Comparison of ENCODE assay signal across 11 cellular contexts in the genomic region with DNA sequence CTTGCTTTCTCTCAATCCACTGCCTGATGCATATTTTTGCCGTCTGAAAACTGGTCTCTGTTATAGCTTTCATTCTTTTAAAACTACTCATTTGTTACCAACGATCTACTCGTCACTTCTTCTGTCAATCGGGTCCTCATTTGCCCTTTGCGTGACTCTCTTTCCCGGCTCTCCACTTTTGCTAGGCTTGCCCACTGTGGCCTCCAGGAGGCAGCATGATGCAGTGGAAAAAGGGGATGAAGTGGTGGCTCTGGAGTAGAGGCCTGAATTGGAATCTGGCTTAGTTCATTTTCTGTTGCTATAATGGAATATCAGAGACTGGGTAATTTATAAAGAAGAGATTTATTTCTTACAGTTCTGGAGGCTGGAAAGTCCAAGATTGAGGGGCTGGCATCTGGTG. TPM values are rescaled to one million over a fixed set of nuclear protein-coding genes. Genes with fewer than 3 reads are reported as not detected.
DNase-seq lines count a peak whose midpoint lies in the region; ATAC-seq and TF ChIP-seq lines count a peak whose summit lies in the region.
"Had no signal": no experiment of that assay in that cellular context is flagged by ENCODE, and none has a peak within 500 bp of the region (broad histone marks: within the 10 kb centered on the region; RNA-seq: fewer than 3 reads in every experiment).

No MANE protein-coding gene starts in this region.

- H3K4me3 ChIP-seq in DOHH2 (ENCODE audit: low read length) (no peak overlapping the region), endodermal cell (ENCODE audit: low read length) (no peak overlapping the region), osteoblast (ENCODE audit: insufficient read depth, low read length) (no peak overlapping the region), Karpas-422 (ENCODE audit: low read length) (no peak overlapping the region)

- DNase-seq in LHCN-M2 (ENCODE audit: low read depth) (peak; percentile 16), endodermal cell (peak; percentile 83), osteoblast (ENCODE audit: insufficient read length, low spot score, missing footprints) (no peak), OCI-M1 (lab: John Stamatoyannopoulos, UW) (no peak), Karpas-422 (no peak), NCI-H2227 treated with DMSO at 0.1 percent for 48 hours (lab: John Stamatoyannopoulos, UW) (no peak)
- DNase-seq: SHP77 treated with DMSO at 0.1 percent for 48 hours; stimulated activated CD4-positive, alpha-beta T cell treated with anti-CD3 and anti-CD28 coated beads, Interleukin-15, amount 100 ng/mL, for 24 hours had no signal

- no peak overlapping the region for H3K4me3 Mint-ChIP-seq in endodermal cell
- H3K4me3 Mint-ChIP-seq: activated naive CD8-positive, alpha-beta T cell had no signal

- peaks cover 24% of the 10 kb centered on the region for H3K36me3 ChIP-seq in DOHH2 (ENCODE audit: control insufficient read depth, low read length)
- H3K36me3 ChIP-seq in endodermal cell (ENCODE audit: control insufficient read depth, insufficient read depth, low read length): peaks cover 48% of the 10 kb centered on the region
- peaks cover 3% of the 10 kb centered on the region for H3K36me3 ChIP-seq in osteoblast (ENCODE audit: insufficient read depth, low read length)
- H3K36me3 ChIP-seq in Karpas-422 (ENCODE audit: insufficient read depth, low read length): peaks cover 7% of the 10 kb centered on the region; the same call in 1 of the 2 replicates

- peaks cover 15% of the 10 kb centered on the region for H3F3A ChIP-seq in DOHH2 (ENCODE audit: control insufficient read depth, insufficient read depth)

- H3K4me1 ChIP-seq in DOHH2 (ENCODE audit: control insufficient read depth, low read length) (peaks cover 25% of the 10 kb centered on the region), endodermal cell (ENCODE audit: control insufficient read depth, insufficient read depth, low read length) (no peaks in the 10 kb centered on the region), osteoblast (ENCODE audit: insufficient read depth, low read length) (no peaks in the 10 kb centered on the region), Karpas-422 (ENCODE audit: low read length) (peaks cover 10% of the 10 kb centered on the region)

- ATAC-seq in HG03457 (IDR thresholded peaks at IDR 0.05; ENCODE audit: unreplicated experiment): no peak

- H2AFZ ChIP-seq in osteoblast (ENCODE audit: low read length): no peak overlapping the region
- H2AFZ ChIP-seq in Karpas-422 (ENCODE audit: low read length): no peak overlapping the region

- no peaks in the 10 kb centered on the region for H3K9me2 ChIP-seq in DOHH2 (replicated peaks; ENCODE audit: control insufficient read depth, low read length)
- H3K9me2 ChIP-seq in Karpas-422 (replicated peaks; ENCODE audit: insufficient read depth, low read length): no peaks in the 10 kb centered on the region

- TF ChIP-seq CTCF in DOHH2 (IDR thresholded peaks at IDR 0.05; ENCODE audit: low read depth, low read length, poor library complexity, severe bottlenecking): peak; percentile 43
- peak; percentile 86 for TF ChIP-seq CTCF in endodermal cell (conservative IDR thresholded peaks at IDR 0.05)
- peak; percentile 70 for TF ChIP-seq CTCF in osteoblast (IDR thresholded peaks at IDR 0.05; ENCODE audit: extremely low read depth, low read depth, low read length)

- no peaks in the 10 kb centered on the region for H3K4me1 Mint-ChIP-seq in endodermal cell

- no peaks in the 10 kb centered on the region for H3K9me3 Mint-ChIP-seq in endodermal cell

- peaks cover 27% of the 10 kb centered on the region for H3K36me3 Mint-ChIP-seq in endodermal cell (ENCODE audit: low read depth)

- no peak overlapping the region for H3K27ac ChIP-seq in DOHH2 (ENCODE audit: low read depth, low read length)
- H3K27ac ChIP-seq in endodermal cell (ENCODE audit: low read depth, low read length): no peak overlapping the region
- H3K27ac ChIP-seq in osteoblast (ENCODE audit: low read depth, low read length): no peak overlapping the region
- H3K27ac ChIP-seq in Karpas-422 (ENCODE audit: low read length): no peak overlapping the region

- H3K79me2 ChIP-seq in DOHH2 (ENCODE audit: control insufficient read depth, low read length) (no peaks in the 10 kb centered on the region), osteoblast (ENCODE audit: insufficient read depth, low read length) (no peaks in the 10 kb centered on the region), Karpas-422 (ENCODE audit: low read length) (no peaks in the 10 kb centered on the region)

- no peaks in the 10 kb centered on the region for H3K27me3 Mint-ChIP-seq in endodermal cell (ENCODE audit: insufficient read depth)
- H3K27me3 Mint-ChIP-seq: activated naive CD8-positive, alpha-beta T cell had no signal

- H3K27ac Mint-ChIP-seq in endodermal cell: no peak overlapping the region
- H3K27ac Mint-ChIP-seq: activated naive CD8-positive, alpha-beta T cell had no signal

- H4K20me1 ChIP-seq in DOHH2 (ENCODE audit: control insufficient read depth, insufficient read depth, low read depth, low read length): no peaks in the 10 kb centered on the region
- H4K20me1 ChIP-seq in osteoblast (ENCODE audit: insufficient read depth, low read length): no peaks in the 10 kb centered on the region
- H4K20me1 ChIP-seq in Karpas-422 (ENCODE audit: insufficient read depth, low read depth, low read length): no peaks in the 10 kb centered on the region

- H3K4me2 ChIP-seq in DOHH2 (ENCODE audit: low read length): no peak overlapping the region
- no peak overlapping the region for H3K4me2 ChIP-seq in osteoblast (ENCODE audit: insufficient read depth, low read length)
- H3K4me2 ChIP-seq in Karpas-422 (ENCODE audit: low read depth, low read length, poor library complexity, severe bottlenecking): no peak overlapping the region

- no peaks in the 10 kb centered on the region for H3K27me3 ChIP-seq in DOHH2 (ENCODE audit: control insufficient read depth, low read length)
- no peaks in the 10 kb centered on the region for H3K27me3 ChIP-seq in endodermal cell (ENCODE audit: control insufficient read depth, insufficient read depth, low read length, poor library complexity, severe bottlenecking)
- no peaks in the 10 kb centered on the region for H3K27me3 ChIP-seq in osteoblast (ENCODE audit: insufficient read depth, low read length)
- H3K27me3 ChIP-seq in Karpas-422 (ENCODE audit: low read length): no peaks in the 10 kb centered on the region

- no peak overlapping the region for H3K9ac ChIP-seq in endodermal cell (ENCODE audit: extremely low read depth, low read length, poor library complexity, severe bottlenecking)
- no peak overlapping the region for H3K9ac ChIP-seq in Karpas-422 (ENCODE audit: low read length)

- H3K9me3 ChIP-seq in DOHH2 (ENCODE audit: control insufficient read depth, insufficient read depth, low read length) (no peaks in the 10 kb centered on the region), endodermal cell (ENCODE audit: control insufficient read depth, low read length) (no peaks in the 10 kb centered on the region), osteoblast (ENCODE audit: low read depth, low read length) (no peaks in the 10 kb centered on the region), Karpas-422 (ENCODE audit: low read length) (no peaks in the 10 kb centered on the region)

- WGBS in endodermal cell (ENCODE audit: insufficient coverage in 1 of 2, insufficient read length in 1 of 2), 2 experiments: 84 to 86% methylated on average over 4 to 6 of the region's 6 CpGs

RNA-seq across cellular contexts. Expression of gene GDF7, which starts 15.2 kb away (rescaled TPM):
- not detected in 2 replicates for total RNA-seq in LHCN-M2 (2014; rRNA removed)
- 0.04 TPM for polyA plus RNA-seq in LHCN-M2 (2012)
- under 1 TPM; 0.07 to 0.09 TPM for total RNA-seq in endodermal cell
- 9.4 TPM for polyA plus RNA-seq in endodermal cell (2013, experiment 1 of 2)
- 8.1 TPM for polyA plus RNA-seq in endodermal cell (2013, experiment 2 of 2)
- under 0.01 TPM in 1 of 2 replicates, not detected in the other for total RNA-seq in osteoblast
- total RNA-seq in Karpas-422 (2014; rRNA removed; shearing (Covaris generic); ENCODE audit: low replicate concordance): under 0.01 and 0.29 TPM in 2 replicates

RNA-seq across cellular contexts. Expression of gene HS1BP3, which starts 31.3 kb away (rescaled TPM):
- total RNA-seq in LHCN-M2 (2014; rRNA removed): 24.6 and 34.2 TPM in 2 replicates
- polyA plus RNA-seq in LHCN-M2 (2012): 25.0 TPM
- total RNA-seq in endodermal cell: 10 to 100 TPM; 23.0 to 26.2 TPM
- 19.6 TPM for polyA plus RNA-seq in endodermal cell (2013, experiment 1 of 2)
- 16.8 TPM for polyA plus RNA-seq in endodermal cell (2013, experiment 2 of 2)
- total RNA-seq in osteoblast: 47.4 and 47.8 TPM in 2 replicates
- 10.6 and 12.8 TPM in 2 replicates for total RNA-seq in Karpas-422 (2014; rRNA removed; shearing (Covaris generic); ENCODE audit: low replicate concordance)

Comparison
In these comparisons a context has a peak if more than half of its experiments do, and no peak if none do; other contexts are left out.
1. DNase-seq: peak in LHCN-M2 (single experiment) and endodermal cell (single experiment); none in osteoblast (single experiment), OCI-M1 (single experiment), Karpas-422 (single experiment) and NCI-H2227 treated with DMSO at 0.1 percent for 48 hours (single experiment).
2. Peak in every context shown above with its lines, with median percentiles within 50 percentile points of each other: CTCF ChIP-seq.